ENCODE assay signal across 14 cellular contexts in the genomic region with DNA sequence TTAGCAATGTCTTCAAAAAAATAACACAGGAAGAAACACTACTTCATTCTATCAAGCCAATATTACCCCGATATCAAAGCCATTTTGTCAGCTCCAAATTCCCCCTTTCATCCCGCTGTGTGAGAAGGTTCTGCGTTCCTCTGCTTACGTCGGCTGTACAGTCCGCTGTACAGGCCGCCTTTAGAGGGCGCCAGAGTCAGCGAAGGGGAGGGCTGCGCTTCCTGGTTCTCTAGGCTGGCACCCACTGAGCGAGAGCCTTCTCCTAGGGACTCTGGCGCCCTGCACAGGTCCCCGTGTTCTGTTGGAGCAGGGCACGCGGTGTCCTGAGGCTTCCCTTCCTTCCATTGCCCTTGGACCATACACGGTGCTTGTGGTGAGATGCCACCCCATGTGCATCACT. TPM values are rescaled to one million over a fixed set of nuclear protein-coding genes. Genes with fewer than 3 reads are reported as not detected.
DNase-seq lines count a peak whose midpoint lies in the region; ATAC-seq, FAIRE-seq and TF ChIP-seq lines count a peak whose summit lies in the region.
"Had no signal": no experiment of that assay in that cellular context is flagged by ENCODE, and none has a peak within 500 bp of the region (broad histone marks: within the 10 kb centered on the region; RNA-seq: fewer than 3 reads in every experiment).

No MANE protein-coding gene starts in this region.

- no peak overlapping the region for H3K4me3 Mint-ChIP-seq in endodermal cell

- H3K36me3 ChIP-seq in endodermal cell (ENCODE audit: control insufficient read depth, insufficient read depth, low read length): no peaks in the 10 kb centered on the region
- H3K36me3 ChIP-seq: gastrocnemius medialis, pancreas had no signal

- DNase-seq in AG09309 (ENCODE audit: low read depth) (no peak), Daoy (ENCODE audit: low read depth) (peak; percentile 25), NB4 (ENCODE audit: low read depth) (peak; percentile 7), endodermal cell (peak; percentile 74), GM12892 (ENCODE audit: insufficient read length) (no peak), GM20000 (ENCODE audit: low spot score) (no peak)
- DNase-seq: gastrocnemius medialis, NCI-H146, pancreas had no signal

- H3K4me3 ChIP-seq in AG09309 (ENCODE audit: control insufficient read depth, low read depth, low read length) (no peak overlapping the region), NB4 (ENCODE audit: low read depth, low read length) (no peak overlapping the region), endodermal cell (ENCODE audit: low read length) (no peak overlapping the region)
- H3K4me3 ChIP-seq: coronary artery, gastrocnemius medialis, pancreas had no signal

- TF ChIP-seq POLR2A in NB4 (IDR thresholded peaks at IDR 0.05; ENCODE audit: extremely low read depth, insufficient read length) (no peak), GM12892 (IDR thresholded peaks at IDR 0.05; ENCODE audit: low read depth, low read length) (no peak)

- H3K27me3 Mint-ChIP-seq in endodermal cell (ENCODE audit: insufficient read depth): peaks cover 4% of the 10 kb centered on the region

- no peaks in the 10 kb centered on the region for H3K4me1 Mint-ChIP-seq in endodermal cell

- no peak overlapping the region for H3K27ac Mint-ChIP-seq in endodermal cell

- 35 to 40% methylated on average over 2 to 16 of the region's 16 CpGs for WGBS in endodermal cell (ENCODE audit: insufficient coverage in 1 of 2, insufficient read length in 1 of 2), 2 experiments

- H3K9ac ChIP-seq in endodermal cell (ENCODE audit: extremely low read depth, low read length, poor library complexity, severe bottlenecking): no peak overlapping the region

- no peak for ATAC-seq in GM21381 (IDR thresholded peaks at IDR 0.05; ENCODE audit: unreplicated experiment)
- no peak for ATAC-seq in HG03457 (IDR thresholded peaks at IDR 0.05; ENCODE audit: unreplicated experiment)
- ATAC-seq: gastrocnemius medialis, pancreas had no signal

- no peak overlapping the region for H3K27ac ChIP-seq in endodermal cell (ENCODE audit: low read depth, low read length)
- H3K27ac ChIP-seq: coronary artery, gastrocnemius medialis, pancreas had no signal

- no peaks in the 10 kb centered on the region for H3K4me1 ChIP-seq in endodermal cell (ENCODE audit: control insufficient read depth, insufficient read depth, low read length)
- H3K4me1 ChIP-seq: gastrocnemius medialis, pancreas had no signal

- FAIRE-seq in GM12892 (lab: Jason Lieb, UNC): no peak

- no peaks in the 10 kb centered on the region for H3K9me3 ChIP-seq in endodermal cell (ENCODE audit: control insufficient read depth, low read length)
- H3K9me3 ChIP-seq: gastrocnemius medialis, pancreas had no signal

- peak; percentile 46 for TF ChIP-seq CTCF in AG09309 (IDR thresholded peaks at IDR 0.05; ENCODE audit: control insufficient read depth, insufficient read depth, low read depth, low read length, missing control alignments)
- peak; percentile 26 for TF ChIP-seq CTCF in NB4 (IDR thresholded peaks at IDR 0.05; ENCODE audit: low read depth, low read length)
- peak; percentile 64 for TF ChIP-seq CTCF in endodermal cell (conservative IDR thresholded peaks at IDR 0.05)
- TF ChIP-seq CTCF in GM20000 (IDR thresholded peaks at IDR 0.05; ENCODE audit: extremely low read depth, missing control alignments): no peak

- no peaks in the 10 kb centered on the region for H3K36me3 Mint-ChIP-seq in endodermal cell (ENCODE audit: low read depth)

- H3K9me3 Mint-ChIP-seq in endodermal cell: peaks cover 53% of the 10 kb centered on the region

- no peaks in the 10 kb centered on the region for H3K27me3 ChIP-seq in endodermal cell (ENCODE audit: control insufficient read depth, insufficient read depth, low read length, poor library complexity, severe bottlenecking)

RNA-seq across cellular contexts. Expression of a gene that starts 25.3 kb away (rescaled TPM):
- 34.0 and 45.7 TPM in 2 replicates for total RNA-seq in Daoy (2014; rRNA removed; shearing (Covaris generic))
- not detected for total RNA-seq in endodermal cell
- polyA plus RNA-seq in endodermal cell (2013, experiment 1 of 2): not detected
- polyA plus RNA-seq in endodermal cell (2013, experiment 2 of 2): not detected
- polyA plus RNA-seq in GM12892 (2012; ENCODE audit: missing spikeins): not detected
- total RNA-seq: gastrocnemius medialis, lung microvascular endothelial cell, pancreas, temporal lobe had no signal
- polyA plus RNA-seq: pancreas had no signal

Comparison
In these comparisons a context has a peak if more than half of its experiments do, and no peak if none do; other contexts are left out.
1. DNase-seq: peak in Daoy (single experiment), NB4 (single experiment) and endodermal cell (single experiment); none in AG09309 (single experiment), GM12892 (single experiment) and GM20000 (single experiment).
2. RNA of a gene that starts 25.3 kb away (total RNA-seq): 34.0 to 45.7 TPM in Daoy; not detected in endodermal cell; every median in the first group is over 10 times any median in the second.